Comparison of ENCODE assay signal across 14 cellular contexts in genomic region chr1:41485605-41486004, GRCh38. TPM values are rescaled to one million over a fixed set of nuclear protein-coding genes. Genes with fewer than 3 reads are reported as not detected.
DNase-seq lines count a peak whose midpoint lies in the region; ATAC-seq, FAIRE-seq and TF ChIP-seq lines count a peak whose summit lies in the region.
"Had no signal": no experiment of that assay in that cellular context is flagged by ENCODE, and none has a peak within 500 bp of the region (broad histone marks: within the 10 kb centered on the region; RNA-seq: fewer than 3 reads in every experiment).

No MANE protein-coding gene starts in this region.

- H3K27ac ChIP-seq in PC-3 (ENCODE audit: low read length) (no peak overlapping the region), H1 (ENCODE audit: low read depth, low read length) (no peak overlapping the region)

- H3K27me3 Mint-ChIP-seq in neural crest cell (ENCODE audit: low read depth) (peaks cover 4% of the 10 kb centered on the region), T-helper 17 cell (peaks cover 33% of the 10 kb centered on the region)

- no peak overlapping the region for H3K23ac ChIP-seq in H1 (ENCODE audit: insufficient read length)

- H3K27me3 ChIP-seq in PC-3 (ENCODE audit: low read length) (no peaks in the 10 kb centered on the region), H1 (replicated peaks in 1 of 4; ENCODE audit: control insufficient read depth in 3 of 4, extremely low read depth in 1 of 4, insufficient read depth in 3 of 4, low read length in 3 of 4) (peaks cover 0 to 2% (median 0%) of the 10 kb centered on the region in 4 experiments; a peak in 2 of 7 replicates)

- no peaks in the 10 kb centered on the region for H3F3A ChIP-seq in PC-3 (ENCODE audit: low read length, unreplicated experiment)

- H3K9ac ChIP-seq in PC-3 (ENCODE audit: low read length): no peak overlapping the region
- no peak overlapping the region for H3K9ac ChIP-seq in H1 (replicated peaks in 1 of 4; ENCODE audit: extremely low read depth in 1 of 4, low read depth in 3 of 4, low read length in 3 of 4)

- intact Hi-C loops in PC-3 (cut with micrococcal nuclease): loop anchor here (10.0 kb wide), 1 partner anchor 51 kb away; no protein-coding TSS in a partner anchor

- H3K56ac ChIP-seq in H1 (replicated peaks; ENCODE audit: insufficient read length, low read depth, low read length): no peak overlapping the region

- CTCF ChIA-PET in PC-3 (lab: Charles Lee): no interaction called here
- CTCF ChIA-PET in H1 (lab: Charles Lee; ENCODE audit: partially characterized antibody): interaction anchor here (0.8 to 14.9 kb wide), 9 partner anchors 10 to 222 kb away, joined by 3 to 205 read pairs (median 6); no protein-coding TSS in a partner anchor

- H3K4me1 ChIP-seq in PC-3 (ENCODE audit: insufficient read depth, low read length) (peaks cover 37% of the 10 kb centered on the region), H1 (replicated peaks in 1 of 4; ENCODE audit: control insufficient read depth in 3 of 4, insufficient read depth in 4 of 4, low read length in 3 of 4) (peaks cover 13 to 31% (median 24%) of the 10 kb centered on the region in 4 experiments)

- no TSS peak for BruUV-seq in PC-3 (replicated peaks; lab: Mats Ljungman, UMichigan)

- no peak overlapping the region for H4K8ac ChIP-seq in H1 (ENCODE audit: extremely low read depth, insufficient read depth, low read length)

- no peak overlapping the region for H3K4ac ChIP-seq in H1 (replicated peaks; ENCODE audit: insufficient read length, low read depth, low read length)

- no peak for TF ChIP-seq POLR2A in H1 (IDR thresholded peaks at IDR 0.05; ENCODE audit: control extremely low read depth in 1 of 2, low read depth in 2 of 2, low read length in 2 of 2)

- H3K4me3 Mint-ChIP-seq in neural crest cell (peak overlapping the region; percentile 56), T-helper 17 cell (no peak overlapping the region)
- H3K4me3 Mint-ChIP-seq in stimulated activated effector memory CD8-positive, alpha-beta T cell treated with anti-CD3 and anti-CD28 coated beads, Interleukin-12 subunit alpha, Interleukin-12 subunit beta, amount 100 ng/mL, for 72 hours: no peak overlapping the region
- H3K4me3 Mint-ChIP-seq: activated CD4-positive, alpha-beta T cell treated with anti-CD3 and anti-CD28 coated beads, Interleukin-2, amount 10 ng/mL, durations not matched to agents 7 days and 5 days had no signal

- no peaks in the 10 kb centered on the region for H3K79me1 ChIP-seq in H1 (ENCODE audit: low read depth, low read length)

- H3K9me2 ChIP-seq in PC-3 (replicated peaks; ENCODE audit: low read length): no peaks in the 10 kb centered on the region

- H4K20me1 ChIP-seq in PC-3 (ENCODE audit: low read length) (no peaks in the 10 kb centered on the region), H1 (replicated peaks in 1 of 2; ENCODE audit: control insufficient read depth in 1 of 2, insufficient read depth in 2 of 2, low read length in 2 of 2) (peaks cover 0 to 1% of the 10 kb centered on the region in 2 experiments)

- TF ChIP-seq CTCF in PC-3 (conservative IDR thresholded peaks at IDR 0.05; ENCODE audit: low read depth, low read length): no peak
- TF ChIP-seq CTCF in H1 (IDR thresholded peaks at IDR 0.05; ENCODE audit: control extremely low read depth in 1 of 3, insufficient read depth in 1 of 3, low read depth in 1 of 3, low read length in 3 of 3): no peak
- no peak for TF ChIP-seq CTCF in neural crest cell (conservative IDR thresholded peaks at IDR 0.05)

- H3K9me3 Mint-ChIP-seq in neural crest cell: peaks cover 7% of the 10 kb centered on the region
- H3K9me3 Mint-ChIP-seq in stimulated activated effector memory CD8-positive, alpha-beta T cell treated with anti-CD3 and anti-CD28 coated beads, Interleukin-12 subunit alpha, Interleukin-12 subunit beta, amount 100 ng/mL, for 72 hours: no peaks in the 10 kb centered on the region
- H3K9me3 Mint-ChIP-seq: activated CD4-positive, alpha-beta T cell treated with anti-CD3 and anti-CD28 coated beads, Interleukin-2, amount 10 ng/mL, durations not matched to agents 7 days and 5 days had no signal

- H3K27ac Mint-ChIP-seq in neural crest cell (ENCODE audit: unreplicated experiment) (no peak overlapping the region), T-helper 17 cell (no peak overlapping the region)
- H3K27ac Mint-ChIP-seq in stimulated activated effector memory CD8-positive, alpha-beta T cell treated with anti-CD3 and anti-CD28 coated beads, Interleukin-12 subunit alpha, Interleukin-12 subunit beta, amount 100 ng/mL, for 72 hours: no peak overlapping the region
- H3K27ac Mint-ChIP-seq: activated CD4-positive, alpha-beta T cell treated with anti-CD3 and anti-CD28 coated beads, Interleukin-2, amount 10 ng/mL, durations not matched to agents 7 days and 5 days had no signal

- DNase-seq in EL: peak; percentile 94
- DNase-seq in PC-3: peak; percentile 45
- no peak for DNase-seq in H1 (ENCODE audit: low read depth in 1 of 2, low spot score in 2 of 2)
- no peak for DNase-seq in neural crest cell (ENCODE audit: low read depth, low spot score)
- DNase-seq in stimulated activated effector memory CD8-positive, alpha-beta T cell treated with anti-CD3 and anti-CD28 coated beads, Interleukin-12 subunit alpha, Interleukin-12 subunit beta, amount 100 ng/mL, for 72 hours (ENCODE audit: low spot score in 2 of 2): no peak
- no peak for DNase-seq in DMS79 treated with DMSO at 0.1 percent for 48 hours (lab: John Stamatoyannopoulos, UW)
- DNase-seq in iPS-NIHi11 (ENCODE audit: low spot score): no peak
- DNase-seq in T-helper 17 cell: no peak
- DNase-seq: activated CD4-positive, alpha-beta T cell treated with anti-CD3 and anti-CD28 coated beads, Interleukin-2, amount 10 ng/mL, durations not matched to agents 7 days and 5 days; activated naive CD4-positive, alpha-beta T cell treated with anti-CD3 and anti-CD28 coated beads, Interleukin-2, amount 50 U/mL, for 16 hours; DMS153; effector memory CD4-positive, alpha-beta T cell; KG1; NCI-H2227 treated with DMSO at 0.1 percent for 48 hours had no signal

- FAIRE-seq in H1 (lab: Jason Lieb, UNC): no peak

- TF ChIP-seq EP300 in H1 (IDR thresholded peaks at IDR 0.05; ENCODE audit: borderline replicate concordance in 1 of 2, low read depth in 2 of 2, low read length in 2 of 2): no peak

- H3K23me2 ChIP-seq in H1 (ENCODE audit: low read depth, low read length): peaks cover 7% of the 10 kb centered on the region; the same call in 1 of the 2 replicates

- H3K9me3 ChIP-seq in PC-3 (ENCODE audit: low read length): no peaks in the 10 kb centered on the region
- H3K9me3 ChIP-seq in H1 (ENCODE audit: insufficient read depth in 2 of 2, low read depth in 1 of 2, low read length in 1 of 2): no peaks in the 10 kb centered on the region
- no peaks in the 10 kb centered on the region for H3K9me3 ChIP-seq in T-helper 17 cell (ENCODE audit: control insufficient read depth, low read length, poor library complexity, severe bottlenecking)

- peak overlapping the region; percentile 91; the same call in 1 of the 2 replicates for H2BK12ac ChIP-seq in H1 (ENCODE audit: low read depth, low read length)

- H3K14ac ChIP-seq in H1 (ENCODE audit: insufficient read length): no peak overlapping the region

- no peak overlapping the region for H4K5ac ChIP-seq in H1 (ENCODE audit: insufficient read length, low read depth, low read length)

- no peak overlapping the region for H3K4me3 ChIP-seq in PC-3 (ENCODE audit: low read length)
- no peak overlapping the region for H3K4me3 ChIP-seq in H1 (ENCODE audit: extremely low read depth in 1 of 4, insufficient read depth in 2 of 4, low read depth in 3 of 4, low read length in 4 of 4)

- peak overlapping the region; percentile 90; the same call in 1 of the 2 replicates for H2BK20ac ChIP-seq in H1 (ENCODE audit: low read length)

- peak overlapping the region; percentile 95 for H2BK15ac ChIP-seq in H1 (ENCODE audit: low read length)

- H4K91ac ChIP-seq in H1 (replicated peaks; ENCODE audit: insufficient read length, low read length): peak overlapping the region; percentile 14

- TF ChIP-seq RAD21 in H1 (IDR thresholded peaks at IDR 0.05 in 1 of 2, conservative IDR thresholded peaks at IDR 0.05 in 1 of 2; ENCODE audit: low read depth in 2 of 2, low read length in 2 of 2): no peak

- H2AK5ac ChIP-seq in H1 (ENCODE audit: low read depth, low read length): peak overlapping the region; percentile 86; the same call in 1 of the 2 replicates

- no peak overlapping the region for H2AFZ ChIP-seq in PC-3 (ENCODE audit: low read length)
- H2AFZ ChIP-seq in H1 (ENCODE audit: low read length): no peak overlapping the region

- POLR2A ChIA-PET in PC-3 (lab: Charles Lee; ENCODE audit: unreplicated experiment): no interaction called here
- POLR2A ChIA-PET in H1 (lab: Charles Lee; ENCODE audit: partially characterized antibody): interaction anchor here (0.9 to 2.5 kb wide), 4 partner anchors 9 to 11 kb away, joined by 3 to 21 read pairs (median 4); no protein-coding TSS in a partner anchor

- ATAC-seq in PC-3 (no peak; the same call in 1 of the 2 replicates), T-helper 17 cell (no peak)
- ATAC-seq in stimulated activated effector memory CD8-positive, alpha-beta T cell treated with anti-CD3 and anti-CD28 coated beads, Interleukin-12 subunit alpha, Interleukin-12 subunit beta, amount 100 ng/mL, for 72 hours: no peak

- H3K4me1 Mint-ChIP-seq in neural crest cell (peaks cover 48% of the 10 kb centered on the region), T-helper 17 cell (peaks cover 6% of the 10 kb centered on the region)
- H3K4me1 Mint-ChIP-seq in stimulated activated effector memory CD8-positive, alpha-beta T cell treated with anti-CD3 and anti-CD28 coated beads, Interleukin-12 subunit alpha, Interleukin-12 subunit beta, amount 100 ng/mL, for 72 hours: peaks cover 24% of the 10 kb centered on the region

- H3K4me2 ChIP-seq in PC-3 (ENCODE audit: low read length) (no peak overlapping the region), H1 (ENCODE audit: insufficient read depth in 1 of 2, low read depth in 2 of 2, low read length in 2 of 2) (peak overlapping the region in 1 of 2 experiments; percentile 66; a peak in 1 of 4 replicates)

- H3K36me3 Mint-ChIP-seq in neural crest cell (ENCODE audit: low read depth): no peaks in the 10 kb centered on the region
- H3K36me3 Mint-ChIP-seq in stimulated activated effector memory CD8-positive, alpha-beta T cell treated with anti-CD3 and anti-CD28 coated beads, Interleukin-12 subunit alpha, Interleukin-12 subunit beta, amount 100 ng/mL, for 72 hours: no peaks in the 10 kb centered on the region
- H3K36me3 Mint-ChIP-seq in T-helper 17 cell (ENCODE audit: low read depth): peaks cover 3% of the 10 kb centered on the region

- H2BK5ac ChIP-seq in H1 (ENCODE audit: low read depth, low read length): peak overlapping the region; percentile 15; the same call in 1 of the 2 replicates

- H3K18ac ChIP-seq in H1 (ENCODE audit: extremely low read depth, low read length): peak overlapping the region; percentile 2

- H2BK120ac ChIP-seq in H1 (replicated peaks; ENCODE audit: low read depth, low read length): no peak overlapping the region

- no peaks in the 10 kb centered on the region for H3K36me3 ChIP-seq in PC-3 (ENCODE audit: low read depth, low read length)
- no peaks in the 10 kb centered on the region for H3K36me3 ChIP-seq in H1 (ENCODE audit: control insufficient read depth in 2 of 4, insufficient read depth in 4 of 4, low read length in 3 of 4)

- H3K79me2 ChIP-seq in PC-3 (ENCODE audit: low read length) (no peaks in the 10 kb centered on the region), H1 (ENCODE audit: control insufficient read depth in 1 of 2, insufficient read depth in 2 of 2, low read length in 2 of 2) (no peaks in the 10 kb centered on the region)

- WGBS in H1 (ENCODE audit: extremely low coverage in 1 of 2, insufficient coverage in 1 of 2, insufficient read length in 1 of 2, insufficient replicate concordance in 2 of 2, low coverage in 1 of 2, low lambda C conversion rate in 2 of 2, missing lambda C conversion rate in 1 of 2), 2 experiments: 73% methylated on average over 5 of the region's 5 CpGs; no CpG with 5 or more reads in 1 of the 2 experiments

RNA-seq across cellular contexts. Expression of gene EDN2, which starts 1.1 kb away (rescaled TPM):
- total RNA-seq in PC-3 (2014; rRNA removed): 0.36 TPM in 1 of 2 replicates, not detected in the other
- 0.39 TPM in 1 of 2 replicates, not detected in the other for total RNA-seq in H1 (2021; fragmentation: NEBNext Ultra II Directional; extraction: Animal tissue kit (Norgen Biotek cat#: 25700))
- polyA plus RNA-seq in H1 (2011; rRNA removed): 0.32 and 0.39 TPM in 2 replicates
- polyA plus RNA-seq in H1 (2011; cell fraction: cytosol; rRNA removed): 0.26 TPM
- 0.58 TPM for polyA plus RNA-seq in H1 (2011; cell fraction: nucleus; rRNA removed)
- polyA plus RNA-seq in H1 (2012, experiment 1 of 2): not detected in 4 replicates
- 1.3 TPM for polyA plus RNA-seq in H1 (2012, experiment 2 of 2)
- 0.16 TPM for polyA plus RNA-seq in H1 (2013, experiment 1 of 2)
- 0.17 TPM for polyA plus RNA-seq in H1 (2013, experiment 2 of 2)
- polyA minus RNA-seq in H1 (2011; rRNA and poly(A)+ RNA removed): not detected in 2 replicates
- polyA minus RNA-seq in H1 (2011; cell fraction: cytosol; rRNA and poly(A)+ RNA removed): not detected
- polyA minus RNA-seq in H1 (2011; cell fraction: nucleus; rRNA and poly(A)+ RNA removed): 0.50 TPM
- not detected in 2 replicates for total RNA-seq in neural crest cell
- total RNA-seq in T-helper 17 cell: under 1 TPM in 1 of 2 donors, not detected in 1; 0.37 TPM
- total RNA-seq: activated CD4-positive, alpha-beta T cell treated with anti-CD3 and anti-CD28 coated beads, Interleukin-2, amount 10 ng/mL, durations not matched to agents 7 days and 5 days had no signal

Comparison
In these comparisons a context has a peak if more than half of its experiments do, and no peak if none do; other contexts are left out.
1. DNase-seq: peak in EL (single experiment) and PC-3 (single experiment); none in H1 (0 of 2), neural crest cell (single experiment), stimulated activated effector memory CD8-positive, alpha-beta T cell treated with anti-CD3 and anti-CD28 coated beads, Interleukin-12 subunit alpha, Interleukin-12 subunit beta, amount 100 ng/mL, for 72 hours (0 of 2), DMS79 treated with DMSO at 0.1 percent for 48 hours (single experiment), iPS-NIHi11 (single experiment) and T-helper 17 cell (0 of 3).